In genomic region chr4:130359537-130359936, GRCh38 we compare ENCODE assay signal across 9 cellular contexts.
A peak's percentile ranks its signal among the peaks of the same experiment; 100 is the strongest.
DNase-seq lines count a peak whose midpoint lies in the region; ATAC-seq and TF ChIP-seq lines count a peak whose summit lies in the region.
"Had no signal": no experiment of that assay in that cellular context is flagged by ENCODE, and none has a peak within 500 bp of the region (broad histone marks: within the 10 kb centered on the region; RNA-seq: fewer than 3 reads in every experiment).

No MANE protein-coding gene starts in this region.

- in situ Hi-C loops in KBM-7 (cut with MboI; ENCODE audit: low pct_unique_long_range_greater_than_20kb, low sequenced_read_pairs): no loop called here

- no peaks in the 10 kb centered on the region for H3K27me3 ChIP-seq in kidney epithelial cell (ENCODE audit: control insufficient read depth, insufficient read depth, low read length)
- H3K27me3 ChIP-seq: suprapubic skin had no signal

- DNase-seq in AG20443 (ENCODE audit: low spot score) (peak; percentile 9), KBM-7 (peak; percentile 32), astrocyte of the hippocampus (ENCODE audit: low read depth, low spot score) (peak; percentile 38), kidney epithelial cell (ENCODE audit: low read depth) (no peak), UCSD-AML1 (lab: John Stamatoyannopoulos, UW; ENCODE audit: unreplicated experiment) (no peak)
- no peak for DNase-seq in activated CD4-positive, alpha-beta T cell treated with anti-CD3 and anti-CD28 coated beads, Interleukin-2, amount 50 U/mL, for 4 hours

- peak; percentile 41 for TF ChIP-seq CTCF in kidney epithelial cell (IDR thresholded peaks at IDR 0.05; ENCODE audit: insufficient read depth, low read length, poor library complexity, severe bottlenecking)

- H3K36me3 ChIP-seq in kidney epithelial cell (ENCODE audit: control insufficient read depth, insufficient read depth, low read length): no peaks in the 10 kb centered on the region
- H3K36me3 ChIP-seq: suprapubic skin had no signal

- ATAC-seq in GM21619 (IDR thresholded peaks at IDR 0.05; ENCODE audit: unreplicated experiment) (no peak), HG03442 (IDR thresholded peaks at IDR 0.05; ENCODE audit: unreplicated experiment) (no peak)

- no peak overlapping the region for H3K4me3 ChIP-seq in kidney epithelial cell (ENCODE audit: low read depth, low read length)
- H3K4me3 ChIP-seq: suprapubic skin had no signal

Comparison
In these comparisons a context has a peak if more than half of its experiments do, and no peak if none do; other contexts are left out.
1. DNase-seq: peak in AG20443 (single experiment), KBM-7 (single experiment) and astrocyte of the hippocampus (single experiment); none in kidney epithelial cell (single experiment), activated CD4-positive, alpha-beta T cell treated with anti-CD3 and anti-CD28 coated beads, Interleukin-2, amount 50 U/mL, for 4 hours (0 of 2) and UCSD-AML1 (single experiment).